Comparison of ENCODE assay signal across 21 cellular contexts in genomic region chr4:66571145-66571544, GRCh38.
"Had no signal": no experiment of that assay in that cellular context is flagged by ENCODE, and none has a peak within 500 bp of the region (broad histone marks: within the 10 kb centered on the region; RNA-seq: fewer than 3 reads in every experiment).

No MANE protein-coding gene starts in this region.

- H3K36me3 ChIP-seq: left ventricle myocardium inferior, lower lobe of right lung, ovary, suprapubic skin, thyroid gland, upper lobe of left lung, uterus had no signal

- DNase-seq: effector CD4-positive, alpha-beta T cell; endodermal cell; erythroblast; foreskin keratinocyte; head of caudate nucleus; kidney; left cardiac atrium; left ventricle myocardium inferior; lower lobe of right lung; natural killer cell; ovary; right cardiac atrium; stimulated activated CD4-positive, alpha-beta T cell treated with anti-CD3 and anti-CD28 coated beads, Interleukin-2, amount 100 ng/mL, for 48 hours; stimulated activated naive CD4-positive, alpha-beta T cell treated with Interleukin-2 at 50 U/mL for 16 hours; thyroid gland; upper lobe of left lung; uterus had no signal

- H3K27ac ChIP-seq: foreskin keratinocyte, hepatocyte, left ventricle myocardium inferior, lower lobe of right lung, ovary, suprapubic skin, thyroid gland, upper lobe of left lung, uterus had no signal

- H2AFZ ChIP-seq: hepatocyte had no signal

- H3K79me2 ChIP-seq: hepatocyte had no signal

- ATAC-seq: foreskin keratinocyte, left cardiac atrium, lower lobe of right lung, natural killer cell, right cardiac atrium had no signal

- FAIRE-seq: endothelial cell of umbilical vein, kidney had no signal

- H3K27me3 ChIP-seq: foreskin keratinocyte, hepatocyte, ovary, suprapubic skin, thyroid gland, upper lobe of left lung, uterus had no signal

- H3K4me3 ChIP-seq: hepatocyte, left ventricle myocardium inferior, lower lobe of right lung, ovary, smooth muscle cell, suprapubic skin, thyroid gland, upper lobe of left lung, uterus had no signal

- H3K4me1 ChIP-seq: left ventricle myocardium inferior, lower lobe of right lung, thyroid gland, upper lobe of left lung, uterus had no signal

- H3K9me3 ChIP-seq: left ventricle myocardium inferior, lower lobe of right lung, ovary, suprapubic skin, thyroid gland, upper lobe of left lung, uterus had no signal

- H3K4me2 ChIP-seq: hepatocyte, smooth muscle cell had no signal
